Comparison of ENCODE assay signal across 20 cellular contexts in the genomic region with DNA sequence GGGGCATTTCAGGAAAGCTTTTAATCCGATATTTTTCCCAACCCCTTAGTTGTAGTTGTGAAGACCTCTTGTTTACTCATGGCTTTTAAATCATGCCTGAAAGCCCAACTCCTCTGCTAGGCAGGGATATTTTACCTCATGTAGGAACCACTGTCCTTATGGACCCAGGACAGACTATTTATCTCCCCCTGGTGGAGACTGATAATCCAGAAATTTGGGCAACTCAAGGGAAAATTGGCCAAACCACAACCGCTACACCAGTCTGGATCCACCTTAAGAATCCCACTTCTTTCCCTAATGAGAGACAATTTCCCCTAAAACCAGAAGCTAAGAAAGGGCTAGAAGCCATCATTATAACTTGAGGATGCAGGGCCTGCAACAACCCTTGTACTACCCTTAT.
DNase-seq lines count a peak whose midpoint lies in the region; ATAC-seq and TF ChIP-seq lines count a peak whose summit lies in the region.
"Had no signal": no experiment of that assay in that cellular context is flagged by ENCODE, and none has a peak within 500 bp of the region (broad histone marks: within the 10 kb centered on the region; RNA-seq: fewer than 3 reads in every experiment).

No MANE protein-coding gene starts in this region.

- H3K27ac Mint-ChIP-seq in endodermal cell (no peak overlapping the region), T-helper 17 cell (no peak overlapping the region)
- H3K27ac Mint-ChIP-seq: activated CD8-positive, alpha-beta memory T cell treated with anti-CD3 and anti-CD28 coated beads, Interleukin-2, amount 10 ng/mL, durations not matched to agents 7 days and 5 days; activated naive CD8-positive, alpha-beta T cell treated with anti-CD3 and anti-CD28 coated beads, Interleukin-2, amount 50 U/mL, for 24 hours; progenitor cell of endocrine pancreas; stimulated activated naive B cell treated with anti-CD40 and anti-IgM and Interleukin-4, amounts not matched to agents 10 μg/mL and 1 μg/mL and 100 μg/mL, for 72 hours had no signal

- H3K36me3 ChIP-seq in DND-41 (ENCODE audit: insufficient read depth, low read length) (no peaks in the 10 kb centered on the region), endodermal cell (ENCODE audit: control insufficient read depth, insufficient read depth, low read length) (no peaks in the 10 kb centered on the region), mesendoderm (ENCODE audit: control insufficient read depth, insufficient read depth, low read length) (no peaks in the 10 kb centered on the region), mucosa of descending colon (ENCODE audit: low read depth) (no peaks in the 10 kb centered on the region)

- no peak overlapping the region for H4K8ac ChIP-seq in mesendoderm (ENCODE audit: low read depth, low read length)

- H3K79me2 ChIP-seq in DND-41 (ENCODE audit: insufficient read depth, low read length) (no peaks in the 10 kb centered on the region), mesendoderm (ENCODE audit: control insufficient read depth, insufficient read depth, low read length) (no peaks in the 10 kb centered on the region)

- H4K20me1 ChIP-seq in DND-41 (ENCODE audit: insufficient read depth, low read length): no peaks in the 10 kb centered on the region

- H3K4me1 ChIP-seq in DND-41 (ENCODE audit: insufficient read depth, low read length) (no peaks in the 10 kb centered on the region), endodermal cell (ENCODE audit: control insufficient read depth, insufficient read depth, low read length) (peaks cover 4% of the 10 kb centered on the region), mesendoderm (ENCODE audit: control insufficient read depth, low read depth, low read length) (no peaks in the 10 kb centered on the region), mucosa of descending colon (ENCODE audit: low read depth) (no peaks in the 10 kb centered on the region)
- H3K4me1 ChIP-seq: testis had no signal

- 94% methylated on average over 2 of the region's 2 CpGs; no CpG with 5 or more reads in 1 of the 2 experiments for WGBS in endodermal cell (ENCODE audit: insufficient coverage in 1 of 2, insufficient read length in 1 of 2), 2 experiments
- no CpG with 5 or more reads among the region's 2 CpGs for WGBS in mesendoderm (ENCODE audit: extremely low coverage, insufficient coverage, low lambda C conversion rate)

- H3K27me3 ChIP-seq in DND-41 (ENCODE audit: insufficient read depth, low read length, poor library complexity): no peaks in the 10 kb centered on the region
- H3K27me3 ChIP-seq in endodermal cell (ENCODE audit: control insufficient read depth, insufficient read depth, low read length, poor library complexity, severe bottlenecking): no peaks in the 10 kb centered on the region
- no peaks in the 10 kb centered on the region for H3K27me3 ChIP-seq in mesendoderm (ENCODE audit: insufficient read depth, low read length, poor library complexity)
- H3K27me3 ChIP-seq: testis had no signal

- ATAC-seq in DND-41 (ENCODE audit: insufficient read depth, low read depth): no peak
- no peak for ATAC-seq in T-helper 17 cell
- no peak for ATAC-seq in mucosa of descending colon
- ATAC-seq: activated CD8-positive, alpha-beta memory T cell treated with anti-CD3 and anti-CD28 coated beads, Interleukin-2, amount 10 ng/mL, durations not matched to agents 7 days and 5 days; activated naive CD8-positive, alpha-beta T cell treated with anti-CD3 and anti-CD28 coated beads, Interleukin-2, amount 50 U/mL, for 24 hours; stimulated activated naive B cell treated with anti-CD40 and anti-IgM and Interleukin-4, amounts not matched to agents 10 μg/mL and 1 μg/mL and 100 μg/mL, for 72 hours had no signal

- H3K4me3 ChIP-seq in DND-41 (ENCODE audit: low read depth in 1 of 2, low read length in 2 of 2) (no peak overlapping the region), endodermal cell (ENCODE audit: low read length) (no peak overlapping the region), mesendoderm (ENCODE audit: low read length) (no peak overlapping the region), mucosa of descending colon (no peak overlapping the region)
- H3K4me3 ChIP-seq: testis had no signal

- H2AK5ac ChIP-seq in mesendoderm (ENCODE audit: low read length): no peak overlapping the region

- peak; percentile 26 for TF ChIP-seq CTCF in DND-41 (IDR thresholded peaks at IDR 0.05; ENCODE audit: borderline replicate concordance, extremely low read depth, low read length, poor library complexity, severe bottlenecking)
- peak; percentile 65 for TF ChIP-seq CTCF in endodermal cell (conservative IDR thresholded peaks at IDR 0.05)
- no peak for TF ChIP-seq CTCF in mucosa of descending colon (IDR thresholded peaks at IDR 0.05)

- no peak for DNase-seq in DND-41
- DNase-seq in NAMALWA (ENCODE audit: low spot score): peak; percentile 6
- no peak for DNase-seq in endodermal cell
- peak; percentile 22 for DNase-seq in mesendoderm
- no peak for DNase-seq in activated T-cell treated with anti-CD3 and anti-CD28 coated beads for 4 hours
- DNase-seq in T-helper 17 cell: no peak
- no peak for DNase-seq in mucosa of descending colon
- DNase-seq: activated CD4-positive, alpha-beta T cell treated with anti-CD3 and anti-CD28 coated beads for 4 hours; activated CD8-positive, alpha-beta memory T cell treated with anti-CD3 and anti-CD28 coated beads, Interleukin-2, amount 10 ng/mL, durations not matched to agents 7 days and 5 days; activated naive CD8-positive, alpha-beta T cell treated with anti-CD3 and anti-CD28 coated beads, Interleukin-2, amount 50 U/mL, for 24 hours; Caco-2; dermis blood vessel endothelial cell; NCI-H1436 treated with DMSO at 0.1 percent for 48 hours; NCI-H524 treated with DMSO at 0.1 percent for 48 hours; stimulated activated CD4-positive, alpha-beta T cell treated with anti-CD3 and anti-CD28 coated beads, Interleukin-1b, Interleukin-23, amount 100 ng/mL, for 48 hours; stimulated activated naive B cell treated with anti-CD40 and anti-IgM and Interleukin-4, amounts not matched to agents 10 μg/mL and 1 μg/mL and 100 μg/mL, for 72 hours; testis had no signal

- H3K36me3 Mint-ChIP-seq in endodermal cell (ENCODE audit: low read depth) (no peaks in the 10 kb centered on the region), T-helper 17 cell (ENCODE audit: low read depth) (no peaks in the 10 kb centered on the region)
- H3K36me3 Mint-ChIP-seq: activated CD8-positive, alpha-beta memory T cell treated with anti-CD3 and anti-CD28 coated beads, Interleukin-2, amount 10 ng/mL, durations not matched to agents 7 days and 5 days; stimulated activated naive B cell treated with anti-CD40 and anti-IgM and Interleukin-4, amounts not matched to agents 10 μg/mL and 1 μg/mL and 100 μg/mL, for 72 hours had no signal

- H3K9me3 Mint-ChIP-seq in endodermal cell: peaks cover 2% of the 10 kb centered on the region

- H3K4me2 ChIP-seq in DND-41 (ENCODE audit: insufficient read depth, low read length) (no peak overlapping the region), mesendoderm (ENCODE audit: low read length) (no peak overlapping the region)

- no peak overlapping the region for H3K4ac ChIP-seq in mesendoderm (ENCODE audit: low read depth, low read length)

- no peak overlapping the region for H2BK120ac ChIP-seq in mesendoderm (ENCODE audit: low read depth, low read length)

- no peak overlapping the region for H2AFZ ChIP-seq in DND-41 (ENCODE audit: low read depth, low read length)

- intact Hi-C loops in mucosa of descending colon (cut with DNase I, micrococcal nuclease): no loop called here

- H4K5ac ChIP-seq in mesendoderm (ENCODE audit: low read length): no peak overlapping the region

- H3K9me3 ChIP-seq in DND-41 (ENCODE audit: insufficient read depth, low read length, severe bottlenecking): no peaks in the 10 kb centered on the region
- H3K9me3 ChIP-seq in endodermal cell (ENCODE audit: control insufficient read depth, low read length): peaks cover 5% of the 10 kb centered on the region
- H3K9me3 ChIP-seq in T-helper 17 cell (ENCODE audit: control insufficient read depth, low read length, poor library complexity, severe bottlenecking): no peaks in the 10 kb centered on the region
- no peaks in the 10 kb centered on the region for H3K9me3 ChIP-seq in mucosa of descending colon
- H3K9me3 ChIP-seq: Caco-2, testis had no signal

- H2BK5ac ChIP-seq in mesendoderm (ENCODE audit: low read length): no peak overlapping the region

- H3K56ac ChIP-seq in mesendoderm (ENCODE audit: low read length): no peak overlapping the region

- H3K23ac ChIP-seq in mesendoderm (ENCODE audit: low read length): no peak overlapping the region

- H3K27me3 Mint-ChIP-seq in endodermal cell (ENCODE audit: insufficient read depth) (no peaks in the 10 kb centered on the region), T-helper 17 cell (no peaks in the 10 kb centered on the region)
- H3K27me3 Mint-ChIP-seq: activated CD8-positive, alpha-beta memory T cell treated with anti-CD3 and anti-CD28 coated beads, Interleukin-2, amount 10 ng/mL, durations not matched to agents 7 days and 5 days; activated naive CD8-positive, alpha-beta T cell treated with anti-CD3 and anti-CD28 coated beads, Interleukin-2, amount 50 U/mL, for 24 hours; progenitor cell of endocrine pancreas; stimulated activated naive B cell treated with anti-CD40 and anti-IgM and Interleukin-4, amounts not matched to agents 10 μg/mL and 1 μg/mL and 100 μg/mL, for 72 hours had no signal

- H3K27ac ChIP-seq in DND-41 (ENCODE audit: low read length) (no peak overlapping the region), endodermal cell (ENCODE audit: low read depth, low read length) (no peak overlapping the region), mesendoderm (ENCODE audit: low read depth, low read length) (no peak overlapping the region)
- H3K27ac ChIP-seq: epithelial cell of prostate, HL-60, testis had no signal

- H3K79me1 ChIP-seq in mesendoderm (ENCODE audit: low read length): no peaks in the 10 kb centered on the region

- H3K4me3 Mint-ChIP-seq in endodermal cell: no peak overlapping the region
- no peak overlapping the region for H3K4me3 Mint-ChIP-seq in T-helper 17 cell
- H3K4me3 Mint-ChIP-seq: activated CD8-positive, alpha-beta memory T cell treated with anti-CD3 and anti-CD28 coated beads, Interleukin-2, amount 10 ng/mL, durations not matched to agents 7 days and 5 days; activated naive CD8-positive, alpha-beta T cell treated with anti-CD3 and anti-CD28 coated beads, Interleukin-2, amount 50 U/mL, for 24 hours; stimulated activated naive B cell treated with anti-CD40 and anti-IgM and Interleukin-4, amounts not matched to agents 10 μg/mL and 1 μg/mL and 100 μg/mL, for 72 hours had no signal

- H2BK15ac ChIP-seq in mesendoderm (replicated peaks; ENCODE audit: low read depth): no peak overlapping the region

- no peak overlapping the region for H3K18ac ChIP-seq in mesendoderm (ENCODE audit: low read length)

- peaks cover 7% of the 10 kb centered on the region for H3K4me1 Mint-ChIP-seq in endodermal cell
- no peaks in the 10 kb centered on the region for H3K4me1 Mint-ChIP-seq in T-helper 17 cell
- H3K4me1 Mint-ChIP-seq: activated CD8-positive, alpha-beta memory T cell treated with anti-CD3 and anti-CD28 coated beads, Interleukin-2, amount 10 ng/mL, durations not matched to agents 7 days and 5 days; activated naive CD8-positive, alpha-beta T cell treated with anti-CD3 and anti-CD28 coated beads, Interleukin-2, amount 50 U/mL, for 24 hours; stimulated activated naive B cell treated with anti-CD40 and anti-IgM and Interleukin-4, amounts not matched to agents 10 μg/mL and 1 μg/mL and 100 μg/mL, for 72 hours had no signal

- no peak overlapping the region for H3K9ac ChIP-seq in DND-41 (ENCODE audit: low read depth, low read length)
- no peak overlapping the region for H3K9ac ChIP-seq in endodermal cell (ENCODE audit: extremely low read depth, low read length, poor library complexity, severe bottlenecking)
- no peak overlapping the region for H3K9ac ChIP-seq in mesendoderm (ENCODE audit: low read length)

Comparison
In these comparisons a context has a peak if more than half of its experiments do, and no peak if none do; other contexts are left out.
1. DNase-seq: peak in NAMALWA (single experiment) and mesendoderm (single experiment); none in DND-41 (single experiment), endodermal cell (single experiment), activated T-cell treated with anti-CD3 and anti-CD28 coated beads for 4 hours (single experiment), T-helper 17 cell (0 of 3) and mucosa of descending colon (0 of 3).